8 cellular contexts compared by ENCODE assay signal in the genomic region with DNA sequence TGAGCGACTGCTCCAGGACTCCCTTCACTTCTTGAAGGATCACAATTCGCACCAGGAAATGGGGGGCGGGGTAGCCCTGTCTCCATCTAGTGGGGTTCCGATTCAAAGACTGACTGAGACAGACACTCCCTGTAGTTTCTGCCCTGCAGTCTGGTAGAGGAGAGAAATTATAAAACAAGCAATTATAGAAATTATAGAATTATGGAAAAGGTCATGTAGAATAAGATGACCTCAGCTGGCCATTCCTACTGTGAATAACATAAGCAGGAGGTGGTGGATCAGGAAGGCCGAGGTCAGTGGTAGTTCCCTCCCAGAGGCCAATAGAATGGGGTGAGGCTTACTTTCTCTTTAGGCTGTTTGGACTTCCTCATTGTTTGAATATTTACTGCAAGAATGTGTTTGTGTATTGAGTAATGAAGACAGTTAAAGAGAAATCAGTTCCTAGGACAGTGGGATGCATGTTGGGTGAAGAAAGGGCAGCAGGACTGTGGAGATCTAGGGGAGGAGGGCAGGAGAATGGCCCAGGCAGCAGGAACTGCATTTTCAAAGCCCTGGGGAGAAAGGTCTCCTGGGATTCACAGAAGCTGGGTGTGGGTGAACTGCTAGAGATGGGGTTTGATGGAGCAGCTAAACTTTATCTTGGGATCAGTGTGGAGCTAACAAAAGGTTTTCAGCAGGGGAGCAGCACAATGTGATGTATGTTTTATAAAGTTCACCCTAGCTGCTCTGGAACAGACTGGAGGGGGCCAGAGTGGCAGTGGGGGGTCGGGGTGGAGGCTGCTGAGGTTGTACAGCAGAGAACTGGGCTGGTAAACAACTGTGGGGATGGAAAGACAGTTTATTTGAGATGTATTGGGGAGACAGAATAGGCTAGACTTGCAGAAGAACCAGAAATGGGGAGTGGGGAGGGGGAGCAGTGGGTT. TPM values are rescaled to one million over a fixed set of nuclear protein-coding genes. Genes with fewer than 3 reads are reported as not detected.
DNase-seq lines count a peak whose midpoint lies in the region; ATAC-seq and TF ChIP-seq lines count a peak whose summit lies in the region.

No MANE protein-coding gene starts in this region.

- POLR2A ChIA-PET in activated CD4-positive, alpha-beta memory T cell treated with anti-CD3 and anti-CD28 coated beads for 36 hours (lab: Charles Lee), result interaction anchor here (0.5 to 2.0 kb wide), 2 partner anchors 11 to 14 kb away, joined by 3 to 24 read pairs; a partner anchor contains a TSS

- H3K36me3 ChIP-seq in HUES48 (ENCODE audit: control insufficient read depth, insufficient read depth, low read length) (no peaks in the 10 kb centered on the region), gastroesophageal sphincter (peaks cover 0 to 8% of the 10 kb centered on the region in 2 donors)

- CTCF ChIA-PET in activated CD4-positive, alpha-beta memory T cell treated with anti-CD3 and anti-CD28 coated beads for 36 hours (lab: Charles Lee), result interaction anchor here (1.1 to 2.5 kb wide), 4 partner anchors 8 to 70 kb away, joined by 3 to 24 read pairs (median 4); a partner anchor contains a TSS

- peaks cover 14% of the 10 kb centered on the region for H3K4me1 ChIP-seq in HUES48 (ENCODE audit: control insufficient read depth, insufficient read depth, low read length)
- peaks cover 0 to 31% (median 14%) of the 10 kb centered on the region in 3 donors for H3K4me1 ChIP-seq in gastroesophageal sphincter

- H3K4me3 Mint-ChIP-seq in activated CD4-positive, alpha-beta memory T cell treated with anti-CD3 and anti-CD28 coated beads for 36 hours, result peak overlapping the region; percentile 75

- H3K27me3 Mint-ChIP-seq in activated CD4-positive, alpha-beta memory T cell treated with anti-CD3 and anti-CD28 coated beads for 36 hours, result no peaks in the 10 kb centered on the region

- peaks cover 19% of the 10 kb centered on the region for H3K4me1 Mint-ChIP-seq in activated CD4-positive, alpha-beta memory T cell treated with anti-CD3 and anti-CD28 coated beads for 36 hours (ENCODE audit: low read depth)

- TF ChIP-seq POLR2A in gastroesophageal sphincter (IDR thresholded peaks at IDR 0.05), result no peak

- H3K4me3 ChIP-seq in HUES48 (ENCODE audit: low read depth, low read length) (no peak overlapping the region), gastroesophageal sphincter (no peak overlapping the region)

- peaks cover 14% of the 10 kb centered on the region for H3K36me3 Mint-ChIP-seq in activated CD4-positive, alpha-beta memory T cell treated with anti-CD3 and anti-CD28 coated beads for 36 hours

- 50 to 54% methylated on average over 1 to 2 of the region's 6 CpGs for WGBS in gastroesophageal sphincter (ENCODE audit: low coverage in 1 of 2), 2 donors

- ATAC-seq in gastroesophageal sphincter, result peak; percentile 8
- ATAC-seq in sciatic nerve, result peak; percentile 66
- no peak for ATAC-seq in HG03342 (IDR thresholded peaks at IDR 0.05; ENCODE audit: unreplicated experiment)
- ATAC-seq in HG02623 (IDR thresholded peaks at IDR 0.05; ENCODE audit: unreplicated experiment), result no peak

- TF ChIP-seq CTCF in C4-2B (conservative IDR thresholded peaks at IDR 0.05) (no peak), gastroesophageal sphincter (IDR thresholded peaks at IDR 0.05) (no peak)

- H3K9me3 Mint-ChIP-seq in activated CD4-positive, alpha-beta memory T cell treated with anti-CD3 and anti-CD28 coated beads for 36 hours, result peaks cover 12% of the 10 kb centered on the region

- no peak overlapping the region for H3K9ac ChIP-seq in HUES48 (ENCODE audit: low read depth, low read length)

- H3K27me3 ChIP-seq in HUES48 (ENCODE audit: control insufficient read depth, insufficient read depth, low read length) (no peaks in the 10 kb centered on the region), gastroesophageal sphincter (no peaks in the 10 kb centered on the region)

- H3K27ac ChIP-seq in C4-2B (peak overlapping the region; percentile 93), HUES48 (ENCODE audit: low read depth, low read length) (peak overlapping the region; percentile 21), gastroesophageal sphincter (peak overlapping the region in 3 of 4 donors; percentile 69 to 95 (median 93))

- TF ChIP-seq EP300 in gastroesophageal sphincter (IDR thresholded peaks at IDR 0.05), result no peak

- H3K9me3 ChIP-seq in HUES48 (ENCODE audit: control insufficient read depth, insufficient read depth, low read length) (peaks cover 8% of the 10 kb centered on the region), gastroesophageal sphincter (peaks cover 0 to 22% (median 0%) of the 10 kb centered on the region in 3 donors)

- no peak overlapping the region for H3K27ac Mint-ChIP-seq in activated CD4-positive, alpha-beta memory T cell treated with anti-CD3 and anti-CD28 coated beads for 36 hours

- no peak for DNase-seq in activated CD4-positive, alpha-beta memory T cell treated with anti-CD3 and anti-CD28 coated beads for 36 hours
- DNase-seq in sciatic nerve (ENCODE audit: low spot score), result no peak
- no peak for DNase-seq in activated CD4-positive, CD25-positive, alpha-beta regulatory T cell (lab: John Stamatoyannopoulos, UW)

- intact Hi-C loops in activated CD4-positive, alpha-beta memory T cell treated with anti-CD3 and anti-CD28 coated beads for 36 hours (cut with micrococcal nuclease), result loop anchor here (2.0 to 5.0 kb wide), 4 partner anchors 47 to 292 kb away; a partner anchor contains a TSS
- intact Hi-C loops in sciatic nerve (cut with DNase I), result loop anchor here (10.0 kb wide), 1 partner anchor 49 kb away; a partner anchor contains a TSS

RNA-seq across cellular contexts. Expression of a gene that starts 2.1 kb away (rescaled TPM):
- 1 to 10 TPM; 5.9 TPM for total RNA-seq in activated CD4-positive, alpha-beta memory T cell treated with anti-CD3 and anti-CD28 coated beads for 36 hours
- total RNA-seq in gastroesophageal sphincter (1 to 10 TPM; 1.7 to 4.4 (median 2.9) TPM), sciatic nerve (4.7 TPM)

RNA-seq across cellular contexts. Expression of a gene that starts 13.8 kb away (rescaled TPM):
- 10 to 100 TPM in 1 of 2 experiments, 1 to 10 TPM in 1; 8.7 to 11.6 TPM for total RNA-seq in activated CD4-positive, alpha-beta memory T cell treated with anti-CD3 and anti-CD28 coated beads for 36 hours
- 1 to 10 TPM; 4.4 to 8.9 (median 6.8) TPM for total RNA-seq in gastroesophageal sphincter
- total RNA-seq in sciatic nerve, result 9.3 TPM

RNA-seq across cellular contexts. Expression of a gene that starts 47.7 kb away (rescaled TPM):
- 10 to 100 TPM; 66.8 to 67.8 TPM for total RNA-seq in activated CD4-positive, alpha-beta memory T cell treated with anti-CD3 and anti-CD28 coated beads for 36 hours
- 1 to 10 TPM in 3 of 4 donors, under 1 TPM in 1; 0.57 to 4.4 (median 1.5) TPM for total RNA-seq in gastroesophageal sphincter
- total RNA-seq in sciatic nerve, result 1.4 TPM

RNA-seq across cellular contexts. Expression of a gene that starts 59.7 kb away (rescaled TPM):
- 10 to 100 TPM; 21.0 to 22.7 TPM for total RNA-seq in activated CD4-positive, alpha-beta memory T cell treated with anti-CD3 and anti-CD28 coated beads for 36 hours
- total RNA-seq in gastroesophageal sphincter (10 to 100 TPM; 30.6 to 71.9 (median 52.9) TPM), sciatic nerve (24.1 TPM)

Comparison
In these comparisons a context has a peak if more than half of its experiments do, and no peak if none do; other contexts are left out.
1. H3K27ac ChIP-seq: peak in every context shown above with its lines; median percentile 93 in C4-2B; 93 in gastroesophageal sphincter; 21 in HUES48.
2. ATAC-seq: peak in gastroesophageal sphincter (single experiment) and sciatic nerve (single experiment); none in HG03342 (single experiment) and HG02623 (single experiment).
3. RNA of a gene that starts 47.7 kb away (total RNA-seq): 66.8 to 67.8 TPM in activated CD4-positive, alpha-beta memory T cell treated with anti-CD3 and anti-CD28 coated beads for 36 hours; 0.57 to 4.4 TPM in gastroesophageal sphincter and 1.4 TPM in sciatic nerve (single experiment); every median in the first group is over 10 times any median in the second.